In genomic region chr10:47239211-47239610, GRCh38 we compare ENCODE assay signal across 15 cellular contexts.
DNase-seq lines count a peak whose midpoint lies in the region; ATAC-seq and TF ChIP-seq lines count a peak whose summit lies in the region.
"Had no signal": no experiment of that assay in that cellular context is flagged by ENCODE, and none has a peak within 500 bp of the region (broad histone marks: within the 10 kb centered on the region; RNA-seq: fewer than 3 reads in every experiment).

No MANE protein-coding gene starts in this region.

- no peak overlapping the region for H3K9ac ChIP-seq in PC-3 (ENCODE audit: low read length)
- H3K9ac ChIP-seq: BLaER1 treated with 17β-estradiol and CSF1 and Interleukin-3, amounts not matched to agents 10 nM and 100 nM had no signal

- H3K79me2 ChIP-seq in PC-3 (ENCODE audit: low read length): no peaks in the 10 kb centered on the region

- H3K4me3 Mint-ChIP-seq in CD14-positive monocyte: no peak overlapping the region
- H3K4me3 Mint-ChIP-seq: CD4-positive, alpha-beta T cell; GM23338 had no signal

- H3K4me3 ChIP-seq in choroid plexus epithelial cell (ENCODE audit: low read depth, low read length) (no peak overlapping the region), PC-3 (ENCODE audit: low read length) (no peak overlapping the region)
- H3K4me3 ChIP-seq: BLaER1 treated with 17β-estradiol and CSF1 and Interleukin-3, amounts not matched to agents 10 nM and 100 nM; GM23338 had no signal

- H3K36me3 Mint-ChIP-seq in CD14-positive monocyte: no peaks in the 10 kb centered on the region

- peak; percentile 4 to 11 for DNase-seq in activated T-cell treated with anti-CD3 and anti-CD28 coated beads, Interleukin-2, amount 50 U/mL, for 48 hours
- no peak for DNase-seq in activated T-cell treated with anti-CD3 and anti-CD28 coated beads, Interleukin-2, amount 50 U/mL, for 1 hour
- DNase-seq in choroid plexus epithelial cell (ENCODE audit: low read depth): peak; percentile 37
- peak; percentile 51 for DNase-seq in mesenteric fat pad (ENCODE audit: low spot score)
- DNase-seq in CD14-positive monocyte (ENCODE audit: low spot score): no peak
- DNase-seq in globus pallidus (ENCODE audit: low spot score): no peak
- DNase-seq in PC-3: no peak
- DNase-seq: ACHN, Calu3, DMS79, EL, H7 had no signal

- TF ChIP-seq CTCF in choroid plexus epithelial cell (conservative IDR thresholded peaks at IDR 0.05; ENCODE audit: low read depth, low read length): no peak
- TF ChIP-seq CTCF in CD14-positive monocyte (IDR thresholded peaks at IDR 0.05): no peak
- TF ChIP-seq CTCF in PC-3 (conservative IDR thresholded peaks at IDR 0.05; ENCODE audit: low read depth, low read length): no peak

- H4K20me1 ChIP-seq in PC-3 (ENCODE audit: low read length): no peaks in the 10 kb centered on the region
- H4K20me1 ChIP-seq: BLaER1 treated with 17β-estradiol and CSF1 and Interleukin-3, amounts not matched to agents 10 nM and 100 nM had no signal

- no peak overlapping the region for H3K27ac Mint-ChIP-seq in CD14-positive monocyte
- H3K27ac Mint-ChIP-seq: CD4-positive, alpha-beta T cell; GM23338 had no signal

- H3K4me2 ChIP-seq in PC-3 (ENCODE audit: low read length): no peak overlapping the region
- H3K4me2 ChIP-seq: BLaER1 treated with 17β-estradiol and CSF1 and Interleukin-3, amounts not matched to agents 10 nM and 100 nM; GM23338 had no signal

- no peaks in the 10 kb centered on the region for H3K36me3 ChIP-seq in PC-3 (ENCODE audit: low read depth, low read length)
- H3K36me3 ChIP-seq: BLaER1 treated with 17β-estradiol and CSF1 and Interleukin-3, amounts not matched to agents 10 nM and 100 nM had no signal

- BruUV-seq in PC-3 (replicated peaks; lab: Mats Ljungman, UMichigan): no TSS peak

- no peaks in the 10 kb centered on the region for H3K9me2 ChIP-seq in PC-3 (replicated peaks; ENCODE audit: low read length)

- ATAC-seq in PC-3: no peak
- ATAC-seq: GM23338 had no signal

- POLR2A ChIA-PET in PC-3 (lab: Charles Lee; ENCODE audit: unreplicated experiment): no interaction called here

- no peak overlapping the region for H3K27ac ChIP-seq in PC-3 (ENCODE audit: low read length)
- H3K27ac ChIP-seq: BLaER1 treated with 17β-estradiol and CSF1 and Interleukin-3, amounts not matched to agents 10 nM and 100 nM had no signal

- no peaks in the 10 kb centered on the region for H3K9me3 ChIP-seq in PC-3 (ENCODE audit: low read length)

- CTCF ChIA-PET in PC-3 (lab: Charles Lee): no interaction called here

- H3K27me3 Mint-ChIP-seq in CD14-positive monocyte (ENCODE audit: low read depth in 3 of 3): peaks cover 2% of the 10 kb centered on the region in 3 donors
- H3K27me3 Mint-ChIP-seq: CD4-positive, alpha-beta T cell had no signal

- H3K27me3 ChIP-seq in PC-3 (ENCODE audit: low read length): peaks cover 22% of the 10 kb centered on the region; the same call in 1 of the 2 replicates

- H3K9me3 Mint-ChIP-seq in CD14-positive monocyte: peaks cover 5 to 18% (median 14%) of the 10 kb centered on the region in 7 donors
- H3K9me3 Mint-ChIP-seq: CD4-positive, alpha-beta T cell; GM23338 had no signal

- no peaks in the 10 kb centered on the region for H3K4me1 ChIP-seq in PC-3 (ENCODE audit: insufficient read depth, low read length)

- H2AFZ ChIP-seq in PC-3 (ENCODE audit: low read length): no peak overlapping the region
- H2AFZ ChIP-seq: GM23338 had no signal

- no peaks in the 10 kb centered on the region for H3F3A ChIP-seq in PC-3 (ENCODE audit: low read length, unreplicated experiment)

- peaks cover 8% of the 10 kb centered on the region for H3K4me1 Mint-ChIP-seq in CD14-positive monocyte

- intact Hi-C loops in CD14-positive monocyte (cut with micrococcal nuclease): loop anchor here (5.0 to 10.0 kb wide), 3 partner anchors 42 to 66 kb away; partner anchors contain the start of gene GDF10 (in 1 of the 2)
- intact Hi-C loops in PC-3 (cut with micrococcal nuclease): no loop called here

Comparison
In these comparisons a context has a peak if more than half of its experiments do, and no peak if none do; other contexts are left out.
1. DNase-seq: peak in activated T-cell treated with anti-CD3 and anti-CD28 coated beads, Interleukin-2, amount 50 U/mL, for 48 hours (2 of 2), choroid plexus epithelial cell (single experiment) and mesenteric fat pad (single experiment); none in activated T-cell treated with anti-CD3 and anti-CD28 coated beads, Interleukin-2, amount 50 U/mL, for 1 hour (single experiment), CD14-positive monocyte (single experiment), globus pallidus (single experiment) and PC-3 (single experiment).